ENCODE assay signal across 24 cellular contexts in the genomic region with DNA sequence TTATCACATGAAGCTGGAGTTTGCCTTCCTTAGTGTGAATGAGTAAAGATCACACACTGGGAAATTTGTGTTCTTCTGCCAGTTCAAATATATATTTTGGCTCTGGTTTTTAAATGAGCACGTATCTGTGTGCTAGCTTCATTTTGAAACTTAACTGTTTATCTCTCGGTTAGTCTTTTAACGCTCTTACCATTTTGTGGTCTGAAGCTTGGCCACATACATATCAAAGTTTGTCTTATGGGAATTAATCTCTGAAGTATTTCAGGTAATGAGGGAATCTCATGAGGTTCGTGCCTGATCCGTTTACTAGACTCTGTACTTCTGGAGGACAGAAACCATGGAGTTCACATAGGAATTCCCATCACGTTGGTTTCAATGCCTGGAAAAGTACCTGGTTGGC. TPM values are rescaled to one million over a fixed set of nuclear protein-coding genes. Genes with fewer than 3 reads are reported as not detected.
DNase-seq lines count a peak whose midpoint lies in the region; ATAC-seq, FAIRE-seq and TF ChIP-seq lines count a peak whose summit lies in the region.
"Had no signal": no experiment of that assay in that cellular context is flagged by ENCODE, and none has a peak within 500 bp of the region (broad histone marks: within the 10 kb centered on the region; RNA-seq: fewer than 3 reads in every experiment).

No MANE protein-coding gene starts in this region.

- no peaks in the 10 kb centered on the region for H3K27me3 Mint-ChIP-seq in H9 (ENCODE audit: low read depth)
- H3K27me3 Mint-ChIP-seq: activated CD8-positive, alpha-beta T cell treated with anti-CD3 and anti-CD28 coated beads for 36 hours; activated T-cell treated with anti-CD3 and anti-CD28 coated beads, Interleukin-2, amount 50 U/mL, for 24 hours; naive thymus-derived CD4-positive, alpha-beta T cell had no signal

- no peaks in the 10 kb centered on the region for H3K27me3 ChIP-seq in H9 (ENCODE audit: insufficient read depth, low read length)
- H3K27me3 ChIP-seq: hepatocyte, SJSA1 had no signal

- no peak overlapping the region for H3K4ac ChIP-seq in H9 (ENCODE audit: low read depth, low read length)

- no peak for FAIRE-seq in HTR-8/SVneo (lab: Jason Lieb, UNC)
- FAIRE-seq: islet of Langerhans, K562 had no signal

- H2BK15ac ChIP-seq in H9 (ENCODE audit: low read depth, low read length): no peak overlapping the region

- no peaks in the 10 kb centered on the region for H3K23me2 ChIP-seq in H9 (ENCODE audit: insufficient read length, low read depth, low read length, poor library complexity, severe bottlenecking)

- no peak overlapping the region for H3K27ac Mint-ChIP-seq in H9
- H3K27ac Mint-ChIP-seq: activated CD8-positive, alpha-beta T cell treated with anti-CD3 and anti-CD28 coated beads for 36 hours; activated T-cell treated with anti-CD3 and anti-CD28 coated beads, Interleukin-2, amount 50 U/mL, for 24 hours; HFFc6; naive thymus-derived CD4-positive, alpha-beta T cell had no signal

- no peak overlapping the region for H4K8ac ChIP-seq in H9 (replicated peaks; ENCODE audit: insufficient read length, low read depth, low read length)

- H2BK120ac ChIP-seq in H9 (ENCODE audit: low read depth, low read length, poor library complexity, severe bottlenecking): no peak overlapping the region

- no peak for TF ChIP-seq CTCF in omental fat pad (IDR thresholded peaks at IDR 0.05)
- TF ChIP-seq CTCF in H9 (conservative IDR thresholded peaks at IDR 0.05): no peak

- H3K27ac ChIP-seq in H9 (ENCODE audit: insufficient read length, low read depth, low read length): no peak overlapping the region
- H3K27ac ChIP-seq: hepatocyte, SJSA1, WERI-Rb-1 had no signal

- H3K9me3 ChIP-seq in H9 (ENCODE audit: control insufficient read depth, low read depth, low read length): no peaks in the 10 kb centered on the region
- H3K9me3 ChIP-seq: SJSA1 had no signal

- ATAC-seq in GM18498 (IDR thresholded peaks at IDR 0.05; ENCODE audit: unreplicated experiment) (peak; percentile 48), GM19463 (IDR thresholded peaks at IDR 0.05; ENCODE audit: unreplicated experiment) (peak; percentile 49), HG03442 (IDR thresholded peaks at IDR 0.05; ENCODE audit: unreplicated experiment) (peak; percentile 54), left lobe of liver (peak; percentile 73), GM19455 (IDR thresholded peaks at IDR 0.05; ENCODE audit: unreplicated experiment) (no peak), omental fat pad (ENCODE audit: low FRiP score) (no peak)
- ATAC-seq: activated CD8-positive, alpha-beta T cell treated with anti-CD3 and anti-CD28 coated beads for 36 hours; K562; naive thymus-derived CD4-positive, alpha-beta T cell; PC-3 had no signal

- H3K79me2 ChIP-seq in H9 (ENCODE audit: insufficient read depth, low read length): no peaks in the 10 kb centered on the region
- H3K79me2 ChIP-seq: hepatocyte had no signal

- H3K79me1 ChIP-seq in H9 (ENCODE audit: insufficient read depth, low read depth, low read length, poor library complexity, severe bottlenecking): no peaks in the 10 kb centered on the region

- H3T11ph ChIP-seq in H9 (ENCODE audit: low read length): no peak overlapping the region

- no peak overlapping the region for H2BK20ac ChIP-seq in H9 (ENCODE audit: low read depth, low read length, poor library complexity, severe bottlenecking)

- H2AFZ ChIP-seq in H9 (ENCODE audit: low read length): no peak overlapping the region
- H2AFZ ChIP-seq: hepatocyte had no signal

- DNase-seq in left lobe of liver (ENCODE audit: low spot score) (no peak), omental fat pad (ENCODE audit: low spot score) (no peak), H9 (no peak), HTR-8/SVneo (ENCODE audit: insufficient read length, low spot score) (no peak)
- DNase-seq: activated CD8-positive, alpha-beta T cell treated with anti-CD3 and anti-CD28 coated beads for 36 hours; activated naive CD4-positive, alpha-beta T cell treated with anti-CD3 and anti-CD28 coated beads, Interleukin-2, amount 50 U/mL, for 16 hours; activated T-cell treated with anti-CD3 and anti-CD28 coated beads, Interleukin-2, amount 50 U/mL, for 24 hours; cortex of kidney; HFFc6; naive thymus-derived CD4-positive, alpha-beta T cell; NCI-H1048; NCI-H2081 treated with DMSO at 0.1 percent for 48 hours; NCI-H524 treated with DMSO at 0.1 percent for 48 hours; PC-3; stimulated activated CD4-positive, alpha-beta T cell treated with anti-CD3 and anti-CD28 coated beads, Interleukin-4, amount 100 ng/mL, for 24 hours; WERI-Rb-1 had no signal

- H3K4me1 ChIP-seq in H9 (ENCODE audit: insufficient read depth, low read length): no peaks in the 10 kb centered on the region
- H3K4me1 ChIP-seq: SJSA1 had no signal

- H2BK5ac ChIP-seq in H9 (ENCODE audit: insufficient read length, low read length): no peak overlapping the region

- no peak overlapping the region for H3K9ac ChIP-seq in H9 (ENCODE audit: extremely low read depth, insufficient read length, low read length)

- H3K23ac ChIP-seq in H9 (ENCODE audit: insufficient read length, low read depth, low read length): no peak overlapping the region

- no peak overlapping the region for H4K91ac ChIP-seq in H9 (ENCODE audit: insufficient read length, low read depth, low read length)

- no CpG with 5 or more reads among the region's 6 CpGs for WGBS in H9 (ENCODE audit: extremely low coverage, insufficient read length, low lambda C conversion rate)

- H3K14ac ChIP-seq in H9 (ENCODE audit: insufficient read depth, low read length): no peak overlapping the region

- H4K5ac ChIP-seq in H9 (ENCODE audit: insufficient read length, low read depth, low read length): no peak overlapping the region

- H4K20me1 ChIP-seq in H9 (ENCODE audit: control insufficient read depth, insufficient read depth, insufficient read length): no peaks in the 10 kb centered on the region

- no peaks in the 10 kb centered on the region for H3K9me3 Mint-ChIP-seq in H9
- H3K9me3 Mint-ChIP-seq: activated CD8-positive, alpha-beta T cell treated with anti-CD3 and anti-CD28 coated beads for 36 hours; activated T-cell treated with anti-CD3 and anti-CD28 coated beads, Interleukin-2, amount 50 U/mL, for 24 hours; HFFc6; naive thymus-derived CD4-positive, alpha-beta T cell had no signal

- H3K18ac ChIP-seq in H9 (ENCODE audit: insufficient read length, low read depth, low read length): no peak overlapping the region

- no peak overlapping the region for H2AK5ac ChIP-seq in H9 (ENCODE audit: insufficient read length, low read length)

- H3K56ac ChIP-seq in H9 (ENCODE audit: insufficient read length, low read depth, low read length): no peak overlapping the region

- H3K4me3 Mint-ChIP-seq in H9: no peak overlapping the region
- H3K4me3 Mint-ChIP-seq: activated CD8-positive, alpha-beta T cell treated with anti-CD3 and anti-CD28 coated beads for 36 hours; activated T-cell treated with anti-CD3 and anti-CD28 coated beads, Interleukin-2, amount 50 U/mL, for 24 hours; HFFc6; naive thymus-derived CD4-positive, alpha-beta T cell had no signal

- no peaks in the 10 kb centered on the region for H3K4me1 Mint-ChIP-seq in H9
- H3K4me1 Mint-ChIP-seq: naive thymus-derived CD4-positive, alpha-beta T cell had no signal

- H2BK12ac ChIP-seq in H9 (ENCODE audit: insufficient read length, low read depth, low read length): no peak overlapping the region

- no peak overlapping the region for H3K4me2 ChIP-seq in H9 (ENCODE audit: insufficient read depth, insufficient read length, low read length)
- H3K4me2 ChIP-seq: hepatocyte had no signal

- H3K36me3 Mint-ChIP-seq in H9 (ENCODE audit: insufficient read depth in 1 of 3, low read depth in 3 of 3): no peaks in the 10 kb centered on the region; a peak in 1 of 7 replicates
- H3K36me3 Mint-ChIP-seq: naive thymus-derived CD4-positive, alpha-beta T cell had no signal

RNA-seq across cellular contexts. Expression of a gene that starts 13.8 kb away (rescaled TPM):
- total RNA-seq in left lobe of liver (9.3 TPM), omental fat pad (10 to 100 TPM; 10.2 to 19.9 (median 13.8) TPM), H9 (2021) (3.8 and 3.9 TPM in 2 replicates)

RNA-seq across cellular contexts. Expression of a gene that starts 35.4 kb away (rescaled TPM):
- 4.9 TPM for total RNA-seq in left lobe of liver
- 10 to 100 TPM in 3 of 4 donors, 1 to 10 TPM in 1; 8.8 to 17.8 (median 13.6) TPM for total RNA-seq in omental fat pad
- 10.9 and 11.7 TPM in 2 replicates for total RNA-seq in H9 (2021)

Comparison
In these comparisons a context has a peak if more than half of its experiments do, and no peak if none do; other contexts are left out.
1. ATAC-seq: peak in GM18498 (single experiment), GM19463 (single experiment), HG03442 (single experiment) and left lobe of liver (single experiment); none in GM19455 (single experiment) and omental fat pad (single experiment).